Comparison of ENCODE assay signal across 16 cellular contexts in the genomic region with DNA sequence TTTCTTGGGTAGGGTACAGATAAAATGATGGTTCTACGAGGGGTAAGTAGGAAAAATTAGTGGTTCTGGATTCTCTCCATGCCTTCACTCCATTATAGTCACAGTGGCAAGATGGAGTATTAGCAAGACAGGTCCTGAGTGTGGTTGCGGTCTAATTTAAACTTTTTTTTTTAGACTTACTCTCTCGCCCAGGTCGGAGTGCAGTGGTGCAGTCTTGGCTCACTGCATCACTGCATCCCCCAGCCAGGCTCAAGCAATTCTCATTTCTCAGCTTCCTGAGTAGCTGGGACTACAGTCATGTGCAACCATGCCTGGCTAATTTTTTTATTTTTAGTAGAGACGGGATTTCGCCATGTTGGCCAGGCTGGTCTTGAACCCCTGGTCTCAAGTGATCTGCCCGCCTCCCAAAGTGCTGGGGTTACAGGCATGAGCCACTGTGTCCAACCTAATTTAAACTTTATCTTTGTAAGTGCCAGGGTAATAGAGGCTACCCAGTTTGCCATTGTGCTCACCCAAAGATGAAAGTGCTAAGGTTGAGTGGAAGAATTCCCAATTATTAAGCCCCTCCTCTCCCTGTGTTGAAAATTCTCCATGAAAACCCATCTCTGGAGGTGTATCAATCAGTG. TPM values are rescaled to one million over a fixed set of nuclear protein-coding genes. Genes with fewer than 3 reads are reported as not detected.
DNase-seq lines count a peak whose midpoint lies in the region; ATAC-seq, FAIRE-seq and TF ChIP-seq lines count a peak whose summit lies in the region.
"Had no signal": no experiment of that assay in that cellular context is flagged by ENCODE, and none has a peak within 500 bp of the region (broad histone marks: within the 10 kb centered on the region; RNA-seq: fewer than 3 reads in every experiment).

No MANE protein-coding gene starts in this region.

- intact Hi-C loops in activated B cell treated with CpG ODN at 0.5 μM for 24 hours (cut with micrococcal nuclease), result no loop called here

- H3K9me3 Mint-ChIP-seq in activated B cell treated with CpG ODN at 0.5 μM for 24 hours, result no peaks in the 10 kb centered on the region

- peak overlapping the region; percentile 40 for H3K4me3 Mint-ChIP-seq in activated B cell treated with CpG ODN at 0.5 μM for 24 hours
- H3K4me3 Mint-ChIP-seq: T-helper 17 cell had no signal

- H3K4me1 Mint-ChIP-seq in activated B cell treated with CpG ODN at 0.5 μM for 24 hours, result peaks cover 27% of the 10 kb centered on the region

- H3K27ac Mint-ChIP-seq in activated B cell treated with CpG ODN at 0.5 μM for 24 hours, result no peak overlapping the region
- H3K27ac Mint-ChIP-seq: T-helper 17 cell had no signal

- TF ChIP-seq CTCF in activated B cell treated with CpG ODN at 0.5 μM for 24 hours (IDR thresholded peaks at IDR 0.05), result no peak

- H3K27me3 Mint-ChIP-seq in activated B cell treated with CpG ODN at 0.5 μM for 24 hours, result no peaks in the 10 kb centered on the region
- H3K27me3 Mint-ChIP-seq: T-helper 17 cell had no signal

- no peaks in the 10 kb centered on the region for H3K36me3 Mint-ChIP-seq in activated B cell treated with CpG ODN at 0.5 μM for 24 hours (ENCODE audit: low read depth)

- CTCF ChIA-PET in activated B cell treated with CpG ODN at 0.5 μM for 24 hours (lab: Charles Lee), result no interaction called here

- POLR2A ChIA-PET in activated B cell treated with CpG ODN at 0.5 μM for 24 hours (lab: Charles Lee), result no interaction called here

- no peak for FAIRE-seq in frontal cortex (lab: Jason Lieb, UNC)
- FAIRE-seq: endometrium, G401.6 had no signal

- ATAC-seq in GM18858 (IDR thresholded peaks at IDR 0.05; ENCODE audit: unreplicated experiment) (peak; percentile 96), GM21447 (IDR thresholded peaks at IDR 0.05; ENCODE audit: unreplicated experiment) (peak; percentile 91), HG03039 (IDR thresholded peaks at IDR 0.05; ENCODE audit: unreplicated experiment) (peak; percentile 70), activated B cell treated with CpG ODN at 0.5 μM for 24 hours (ENCODE audit: low read depth) (peak; percentile 83)
- ATAC-seq: Panc1, T-helper 17 cell had no signal

- DNase-seq in activated B cell treated with CpG ODN at 0.5 μM for 24 hours (no peak), HUDEP-2 (lab: John Stamatoyannopoulos, UW; ENCODE audit: unreplicated experiment in 76 of 76) (no peak), SIG-M5 (lab: John Stamatoyannopoulos, UW) (no peak), frontal cortex (ENCODE audit: low spot score in 2 of 2) (no peak), occipital lobe (lab: John Stamatoyannopoulos, UW) (no peak)
- DNase-seq: activated CD4-positive, alpha-beta T cell treated with anti-CD3 and anti-CD28 coated beads, Interleukin-2, amount 50 U/mL, for 48 hours; C1 segment of cervical spinal cord; MG63; NCI-H226; T-helper 17 cell had no signal

RNA-seq across cellular contexts. Expression of gene CLYBL, which starts 30.4 kb away (rescaled TPM):
- 10.5 and 11.7 TPM in 2 replicates for total RNA-seq in activated B cell treated with CpG ODN at 0.5 μM for 24 hours
- total RNA-seq in frontal cortex, result 2.4 TPM
- total RNA-seq in occipital lobe, result 1.4 TPM
